25 cellular contexts compared by ENCODE assay signal in the genomic region with DNA sequence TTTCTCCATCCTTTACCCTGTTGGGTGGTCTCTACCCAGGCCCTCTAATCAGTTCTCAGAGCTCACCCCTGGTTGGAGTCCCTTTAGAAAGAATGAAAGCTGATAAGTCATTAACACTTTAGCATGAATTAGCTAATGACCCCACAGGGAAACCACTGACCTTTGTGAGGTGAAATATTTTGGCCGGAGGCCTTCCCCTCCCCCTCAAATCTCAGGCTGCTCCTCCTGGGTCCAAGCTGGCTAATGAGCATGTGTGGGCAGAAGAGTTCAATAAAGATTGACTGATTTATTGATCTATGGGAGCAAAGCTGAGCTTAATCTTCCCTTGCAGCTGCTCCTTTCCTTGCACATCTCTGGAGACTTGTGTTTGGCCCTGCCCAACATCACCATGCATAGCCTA.
"Had no signal": no experiment of that assay in that cellular context is flagged by ENCODE, and none has a peak within 500 bp of the region (broad histone marks: within the 10 kb centered on the region; RNA-seq: fewer than 3 reads in every experiment).

No MANE protein-coding gene starts in this region.

- FAIRE-seq: endometrium, frontal cortex, islet of Langerhans, keratinocyte had no signal

- H3K27me3 Mint-ChIP-seq: dendritic cell treated with granulocyte-macrophage colony-stimulating factor and Interleukin-4, amounts not matched to agents 40 ng/mL and 50 ng/mL, for 4 days; effector memory CD8-positive, alpha-beta T cell had no signal

- H3K4me3 Mint-ChIP-seq: dendritic cell treated with granulocyte-macrophage colony-stimulating factor and Interleukin-4, amounts not matched to agents 40 ng/mL and 50 ng/mL, for 4 days; effector memory CD8-positive, alpha-beta T cell; endodermal cell; mesothelial cell of epicardium had no signal

- H3K27ac ChIP-seq: colonic mucosa, epithelial cell of prostate, foreskin keratinocyte, gastroesophageal sphincter, heart right ventricle, left lung, lower lobe of right lung had no signal

- ATAC-seq: effector memory CD8-positive, alpha-beta T cell; esophagus mucosa; foreskin keratinocyte; gastroesophageal sphincter; heart right ventricle; left cardiac atrium; left lung; left ventricle myocardium superior; lower lobe of right lung; mucosa of descending colon had no signal

- H3K9me3 ChIP-seq: colonic mucosa, gastroesophageal sphincter, heart right ventricle, left lung, lower lobe of right lung, mucosa of descending colon had no signal

- H3K36me3 ChIP-seq: colonic mucosa, gastroesophageal sphincter, heart right ventricle, left lung, lower lobe of right lung had no signal

- H3K9me3 Mint-ChIP-seq: dendritic cell treated with granulocyte-macrophage colony-stimulating factor and Interleukin-4, amounts not matched to agents 40 ng/mL and 50 ng/mL, for 4 days; endodermal cell had no signal

- DNase-seq: colonic mucosa; cortex of kidney; effector CD8-positive, alpha-beta T cell; effector memory CD8-positive, alpha-beta T cell; endodermal cell; erythroblast; foreskin keratinocyte; head of caudate nucleus; heart right ventricle; hippocampal formation; left cardiac atrium; left lung; left ventricle myocardium superior; lower lobe of right lung; mesenchymal stem cell; mucosa of descending colon had no signal

- H3K4me3 ChIP-seq: colonic mucosa, gastroesophageal sphincter, heart right ventricle, left lung, lower lobe of right lung, mucosa of descending colon had no signal

- H3K27me3 ChIP-seq: colonic mucosa, foreskin keratinocyte, heart right ventricle, left lung had no signal

- H3K27ac Mint-ChIP-seq: dendritic cell treated with granulocyte-macrophage colony-stimulating factor and Interleukin-4, amounts not matched to agents 40 ng/mL and 50 ng/mL, for 4 days; effector memory CD8-positive, alpha-beta T cell; endodermal cell; mesothelial cell of epicardium had no signal

- H3K36me3 Mint-ChIP-seq: mesothelial cell of epicardium had no signal
